7 cellular contexts compared by ENCODE assay signal in genomic region chr9:504921-505821, GRCh38. TPM values are rescaled to one million over a fixed set of nuclear protein-coding genes. Genes with fewer than 3 reads are reported as not detected.
DNase-seq lines count a peak whose midpoint lies in the region; ATAC-seq and TF ChIP-seq lines count a peak whose summit lies in the region.

No MANE protein-coding gene starts in this region.

- TF ChIP-seq CTCF in liver (IDR thresholded peaks at IDR 0.05; ENCODE audit: low read depth, low read length, missing input control): no peak

- TF ChIP-seq POLR2A in GM18505 (IDR thresholded peaks at IDR 0.05; ENCODE audit: borderline replicate concordance, extremely low read depth, insufficient read depth, insufficient read length): no peak

- peaks cover 23% of the 10 kb centered on the region for H3K4me1 Mint-ChIP-seq in dendritic cell treated with granulocyte-macrophage colony-stimulating factor and Interleukin-4, amounts not matched to agents 40 ng/mL and 50 ng/mL, for 4 days (ENCODE audit: low read depth)
- peaks cover 14% of the 10 kb centered on the region for H3K4me1 Mint-ChIP-seq in stimulated activated memory B cell treated with anti-CD40 and anti-IgM and Interleukin-4, amounts not matched to agents 10 μg/mL and 1 μg/mL and 100 μg/mL, for 72 hours

- H3K9me3 ChIP-seq in liver (ENCODE audit: control insufficient read depth in 4 of 4, low read length in 3 of 4): no peaks in the 10 kb centered on the region

- H3K9me3 Mint-ChIP-seq in dendritic cell treated with granulocyte-macrophage colony-stimulating factor and Interleukin-4, amounts not matched to agents 40 ng/mL and 50 ng/mL, for 4 days: no peaks in the 10 kb centered on the region
- no peaks in the 10 kb centered on the region for H3K9me3 Mint-ChIP-seq in stimulated activated memory B cell treated with anti-CD40 and anti-IgM and Interleukin-4, amounts not matched to agents 10 μg/mL and 1 μg/mL and 100 μg/mL, for 72 hours

- H3K9ac ChIP-seq in liver (ENCODE audit: low read depth in 1 of 2, low read length in 2 of 2): no peak overlapping the region

- H3K4me3 ChIP-seq in liver (ENCODE audit: low read depth in 1 of 3, low read length in 3 of 3): peak overlapping the region in 1 of 3 donors; percentile 77

- H3K27ac ChIP-seq in liver (ENCODE audit: low read depth in 1 of 2, low read length in 2 of 2): peak overlapping the region; percentile 20 to 21

- H3K27me3 Mint-ChIP-seq in dendritic cell treated with granulocyte-macrophage colony-stimulating factor and Interleukin-4, amounts not matched to agents 40 ng/mL and 50 ng/mL, for 4 days: peaks cover 75% of the 10 kb centered on the region
- H3K27me3 Mint-ChIP-seq in stimulated activated memory B cell treated with anti-CD40 and anti-IgM and Interleukin-4, amounts not matched to agents 10 μg/mL and 1 μg/mL and 100 μg/mL, for 72 hours: no peaks in the 10 kb centered on the region

- 3% methylated on average over 94 of the region's 94 CpGs for WGBS in liver

- H3K36me3 Mint-ChIP-seq in dendritic cell treated with granulocyte-macrophage colony-stimulating factor and Interleukin-4, amounts not matched to agents 40 ng/mL and 50 ng/mL, for 4 days (ENCODE audit: low read depth): no peaks in the 10 kb centered on the region
- no peaks in the 10 kb centered on the region for H3K36me3 Mint-ChIP-seq in stimulated activated memory B cell treated with anti-CD40 and anti-IgM and Interleukin-4, amounts not matched to agents 10 μg/mL and 1 μg/mL and 100 μg/mL, for 72 hours

- intact Hi-C loops in dendritic cell treated with granulocyte-macrophage colony-stimulating factor and Interleukin-4, amounts not matched to agents 40 ng/mL and 50 ng/mL, for 4 days (cut with micrococcal nuclease): no loop called here

- no peaks in the 10 kb centered on the region for H3K36me3 ChIP-seq in liver (ENCODE audit: control insufficient read depth in 4 of 4, insufficient read depth in 3 of 4, low read depth in 1 of 4, low read length in 3 of 4)

- peak; percentile 19 for ATAC-seq in GM18505 (IDR thresholded peaks at IDR 0.05; ENCODE audit: unreplicated experiment)
- peak; percentile 22 for ATAC-seq in HG02623 (IDR thresholded peaks at IDR 0.05; ENCODE audit: unreplicated experiment)
- peak; percentile 66 for ATAC-seq in stimulated activated memory B cell treated with anti-CD40 and anti-IgM and Interleukin-4, amounts not matched to agents 10 μg/mL and 1 μg/mL and 100 μg/mL, for 72 hours

- H3K4me3 Mint-ChIP-seq in dendritic cell treated with granulocyte-macrophage colony-stimulating factor and Interleukin-4, amounts not matched to agents 40 ng/mL and 50 ng/mL, for 4 days: peak overlapping the region; percentile 67
- peak overlapping the region; percentile 77 for H3K4me3 Mint-ChIP-seq in stimulated activated memory B cell treated with anti-CD40 and anti-IgM and Interleukin-4, amounts not matched to agents 10 μg/mL and 1 μg/mL and 100 μg/mL, for 72 hours

- no peak for TF ChIP-seq RAD21 in liver (IDR thresholded peaks at IDR 0.05)

- no peak overlapping the region for H3K27ac Mint-ChIP-seq in dendritic cell treated with granulocyte-macrophage colony-stimulating factor and Interleukin-4, amounts not matched to agents 40 ng/mL and 50 ng/mL, for 4 days
- peak overlapping the region; percentile 31 for H3K27ac Mint-ChIP-seq in stimulated activated memory B cell treated with anti-CD40 and anti-IgM and Interleukin-4, amounts not matched to agents 10 μg/mL and 1 μg/mL and 100 μg/mL, for 72 hours

- H3K4me1 ChIP-seq in liver (ENCODE audit: control insufficient read depth in 4 of 4, insufficient read depth in 4 of 4, low read length in 3 of 4): peaks cover 6 to 14% (median 8%) of the 10 kb centered on the region in 4 donors

- DNase-seq in RKO (ENCODE audit: low spot score): peak; percentile 44
- DNase-seq in NK-92 treated with Interleukin-12 subunit alpha and Interleukin-12 subunit beta, amount 100 ng/mL, for 24 hours (lab: John Stamatoyannopoulos, UW): no peak

- H3K27me3 ChIP-seq in liver (ENCODE audit: control insufficient read depth in 4 of 4, insufficient read depth in 4 of 4, low read length in 3 of 4): peaks cover 3 to 25% (median 8%) of the 10 kb centered on the region in 4 donors

TF ChIP-seq in liver, 16 proteins besides CTCF, POLR2A, EP300 and RAD21:
- no peak for TF ChIP-seq YY1 (IDR thresholded peaks at IDR 0.05)
- no peak for TF ChIP-seq SP1 (IDR thresholded peaks at IDR 0.05)
- TF ChIP-seq ATF3 (IDR thresholded peaks at IDR 0.05): no peak

RNA-seq across cellular contexts. Expression of gene KANK1, which starts 0.7 kb away (rescaled TPM):
- total RNA-seq in liver: 100 to 1,000 TPM in 1 of 2 donors, 10 to 100 TPM in 1; 39.1 to 110 TPM
- 10 to 100 TPM; 36.3 to 46.0 TPM for polyA plus RNA-seq in liver
